Comparison of ENCODE assay signal across 10 cellular contexts in genomic region chr11:72038491-72038890, GRCh38. TPM values are rescaled to one million over a fixed set of nuclear protein-coding genes. Genes with fewer than 3 reads are reported as not detected.
DNase-seq lines count a peak whose midpoint lies in the region; ATAC-seq, FAIRE-seq and TF ChIP-seq lines count a peak whose summit lies in the region.
"Had no signal": no experiment of that assay in that cellular context is flagged by ENCODE, and none has a peak within 500 bp of the region (broad histone marks: within the 10 kb centered on the region; RNA-seq: fewer than 3 reads in every experiment).

No MANE protein-coding gene starts in this region.

- H3K27ac ChIP-seq in body of pancreas (peak overlapping the region; percentile 91 to 98 (median 95)), kidney (ENCODE audit: low read depth in 2 of 2, low read length in 2 of 2) (peak overlapping the region; percentile 92 to 98), thoracic aorta (peak overlapping the region; percentile 93 to 94)

- H3K9me3 ChIP-seq in body of pancreas, result no peaks in the 10 kb centered on the region
- H3K9me3 ChIP-seq in kidney (ENCODE audit: control insufficient read depth in 1 of 2, low read length in 2 of 2), result no peaks in the 10 kb centered on the region
- H3K9me3 ChIP-seq in thoracic aorta, result no peaks in the 10 kb centered on the region

- intact Hi-C loops in body of pancreas (cut with DNase I), result no loop called here
- intact Hi-C loops in kidney (cut with DNase I), result no loop called here

- no peak for DNase-seq in Jurkat, Clone E6-1 (ENCODE audit: low read depth, low spot score)
- DNase-seq in body of pancreas (peak; percentile 23 to 43 (median 40)), kidney (peak; percentile 75), thoracic aorta (ENCODE audit: low spot score) (no peak), NAMALWA (ENCODE audit: low spot score) (no peak), GM19240 (ENCODE audit: insufficient read length, low spot score) (no peak)
- DNase-seq in activated naive CD4-positive, alpha-beta T cell (lab: John Stamatoyannopoulos, UW), result no peak

- ATAC-seq in body of pancreas, result no peak
- ATAC-seq in thoracic aorta (ENCODE audit: insufficient number of reproducible peaks, low FRiP score, low read depth), result no peak
- no peak for ATAC-seq in activated T-helper 17 cell treated with anti-CD3 and anti-CD28 coated beads, Interleukin-2, amount 50 U/mL, for 72 hours (replicated peaks)

- H3K4me3 ChIP-seq in Jurkat, Clone E6-1 (ENCODE audit: low read length), result peak overlapping the region; percentile 73
- H3K4me3 ChIP-seq in body of pancreas, result no peak overlapping the region
- peak overlapping the region; percentile 64 to 74 for H3K4me3 ChIP-seq in kidney (ENCODE audit: low read length in 2 of 2)
- peak overlapping the region; percentile 75 for H3K4me3 ChIP-seq in thoracic aorta

- no peak overlapping the region for H3K27ac Mint-ChIP-seq in activated T-helper 17 cell treated with anti-CD3 and anti-CD28 coated beads, Interleukin-2, amount 50 U/mL, for 72 hours
- H3K27ac Mint-ChIP-seq: dendritic cell treated with granulocyte-macrophage colony-stimulating factor and Interleukin-4, amounts not matched to agents 40 ng/mL and 50 ng/mL, for 4 days; IgD-negative memory B cell had no signal

- no peaks in the 10 kb centered on the region for H3K27me3 ChIP-seq in body of pancreas
- H3K27me3 ChIP-seq in thoracic aorta (replicated peaks; ENCODE audit: insufficient read depth), result no peaks in the 10 kb centered on the region

- no peak for FAIRE-seq in kidney (lab: Jason Lieb, UNC)

- no peak for TF ChIP-seq POLR2A in body of pancreas (IDR thresholded peaks at IDR 0.05)

- H3K36me3 ChIP-seq in body of pancreas (replicated peaks in 1 of 2; ENCODE audit: insufficient read depth in 1 of 2, low read depth in 2 of 2) (peaks cover 0 to 5% of the 10 kb centered on the region in 2 donors), kidney (ENCODE audit: control insufficient read depth in 1 of 2, insufficient read depth in 2 of 2, low read length in 2 of 2) (peaks cover 3 to 11% of the 10 kb centered on the region in 2 donors), thoracic aorta (peaks cover 11% of the 10 kb centered on the region)

- no peaks in the 10 kb centered on the region for H3K9me3 Mint-ChIP-seq in activated T-helper 17 cell treated with anti-CD3 and anti-CD28 coated beads, Interleukin-2, amount 50 U/mL, for 72 hours
- H3K9me3 Mint-ChIP-seq: dendritic cell treated with granulocyte-macrophage colony-stimulating factor and Interleukin-4, amounts not matched to agents 40 ng/mL and 50 ng/mL, for 4 days; IgD-negative memory B cell had no signal

- 11% methylated on average over 2 of the region's 2 CpGs; no CpG with 5 or more reads in 1 of the 2 donors for WGBS in body of pancreas, 2 donors

- H3K9ac ChIP-seq in kidney (ENCODE audit: low read length in 2 of 2), result peak overlapping the region; percentile 68 to 82

- peaks cover 55% of the 10 kb centered on the region for H3K4me1 ChIP-seq in body of pancreas
- H3K4me1 ChIP-seq in kidney (ENCODE audit: control insufficient read depth in 1 of 2, insufficient read depth in 1 of 2, low read depth in 1 of 2, low read length in 2 of 2), result peaks cover 43 to 53% of the 10 kb centered on the region in 2 donors
- peaks cover 40 to 71% of the 10 kb centered on the region in 2 donors for H3K4me1 ChIP-seq in thoracic aorta (ENCODE audit: control insufficient read depth in 1 of 2, low read depth in 2 of 2)

- no peaks in the 10 kb centered on the region for H3K27me3 Mint-ChIP-seq in activated T-helper 17 cell treated with anti-CD3 and anti-CD28 coated beads, Interleukin-2, amount 50 U/mL, for 72 hours
- H3K27me3 Mint-ChIP-seq: dendritic cell treated with granulocyte-macrophage colony-stimulating factor and Interleukin-4, amounts not matched to agents 40 ng/mL and 50 ng/mL, for 4 days; IgD-negative memory B cell had no signal

- no peak for TF ChIP-seq CTCF in body of pancreas (IDR thresholded peaks at IDR 0.05)
- TF ChIP-seq CTCF in kidney (IDR thresholded peaks at IDR 0.05; ENCODE audit: borderline replicate concordance, extremely low read depth, insufficient read depth), result no peak
- TF ChIP-seq CTCF in thoracic aorta (IDR thresholded peaks at IDR 0.05), result no peak

- peaks cover 27% of the 10 kb centered on the region for H3K4me1 Mint-ChIP-seq in activated T-helper 17 cell treated with anti-CD3 and anti-CD28 coated beads, Interleukin-2, amount 50 U/mL, for 72 hours

- no peak overlapping the region for H3K4me3 Mint-ChIP-seq in activated T-helper 17 cell treated with anti-CD3 and anti-CD28 coated beads, Interleukin-2, amount 50 U/mL, for 72 hours
- H3K4me3 Mint-ChIP-seq: dendritic cell treated with granulocyte-macrophage colony-stimulating factor and Interleukin-4, amounts not matched to agents 40 ng/mL and 50 ng/mL, for 4 days had no signal

- peaks cover 46% of the 10 kb centered on the region for H3K36me3 Mint-ChIP-seq in activated T-helper 17 cell treated with anti-CD3 and anti-CD28 coated beads, Interleukin-2, amount 50 U/mL, for 72 hours (ENCODE audit: low read depth)

RNA-seq across cellular contexts. Expression of gene IL18BP, which starts 39.8 kb away (rescaled TPM):
- polyA plus RNA-seq in Jurkat, Clone E6-1 (2012; ENCODE audit: insufficient read depth, insufficient read length), result 7.8 TPM
- total RNA-seq in body of pancreas (1 to 10 TPM; 3.1 to 9.6 TPM), kidney (19.5 TPM), thoracic aorta (10 to 100 TPM; 20.2 to 32.2 TPM)
- 21.1 TPM for polyA plus RNA-seq in kidney (ENCODE audit: insufficient read depth, low read depth, low replicate concordance)
- 10 to 100 TPM; 18.4 to 21.9 TPM for total RNA-seq in activated T-helper 17 cell treated with anti-CD3 and anti-CD28 coated beads, Interleukin-2, amount 50 U/mL, for 72 hours

RNA-seq across cellular contexts. Expression of gene NUMA1, which starts 41.9 kb away (rescaled TPM):
- polyA plus RNA-seq in Jurkat, Clone E6-1 (2012; ENCODE audit: insufficient read depth, insufficient read length), result 112 TPM
- total RNA-seq in body of pancreas, result 100 to 1,000 TPM; 173 to 191 TPM
- total RNA-seq in kidney, result 198 TPM
- polyA plus RNA-seq in kidney (ENCODE audit: insufficient read depth, low read depth, low replicate concordance), result 85.3 TPM
- total RNA-seq in thoracic aorta, result 100 to 1,000 TPM; 282 to 286 TPM
- 100 to 1,000 TPM; 179 to 277 TPM for total RNA-seq in activated T-helper 17 cell treated with anti-CD3 and anti-CD28 coated beads, Interleukin-2, amount 50 U/mL, for 72 hours

RNA-seq across cellular contexts. Expression of gene LRRC51, which starts 42.2 kb away (rescaled TPM):
- polyA plus RNA-seq in Jurkat, Clone E6-1 (2012; ENCODE audit: insufficient read depth, insufficient read length), result 7.0 TPM
- total RNA-seq in body of pancreas, result 1 to 10 TPM; 2.3 to 9.9 TPM
- 23.3 TPM for total RNA-seq in kidney
- 28.9 TPM for polyA plus RNA-seq in kidney (ENCODE audit: insufficient read depth, low read depth, low replicate concordance)
- total RNA-seq in thoracic aorta, result 10 to 100 TPM in 1 of 2 donors, 1 to 10 TPM in 1; 6.1 to 24.0 TPM
- total RNA-seq in activated T-helper 17 cell treated with anti-CD3 and anti-CD28 coated beads, Interleukin-2, amount 50 U/mL, for 72 hours, result 1 to 10 TPM; 3.3 to 5.4 TPM

Comparison
In these comparisons a context has a peak if more than half of its experiments do, and no peak if none do; other contexts are left out.
1. DNase-seq: peak in body of pancreas (4 of 4) and kidney (single experiment); none in Jurkat, Clone E6-1 (single experiment), thoracic aorta (single experiment), NAMALWA (single experiment), activated naive CD4-positive, alpha-beta T cell (0 of 4) and GM19240 (single experiment).
2. H3K4me3 ChIP-seq: peak in Jurkat, Clone E6-1 (single experiment), kidney (2 of 2) and thoracic aorta (single experiment); none in body of pancreas (0 of 2).
3. Peak in every context shown above with its lines, with median percentiles within 50 percentile points of each other: H3K27ac ChIP-seq.